ENCODE assay signal across 8 cellular contexts in the genomic region with DNA sequence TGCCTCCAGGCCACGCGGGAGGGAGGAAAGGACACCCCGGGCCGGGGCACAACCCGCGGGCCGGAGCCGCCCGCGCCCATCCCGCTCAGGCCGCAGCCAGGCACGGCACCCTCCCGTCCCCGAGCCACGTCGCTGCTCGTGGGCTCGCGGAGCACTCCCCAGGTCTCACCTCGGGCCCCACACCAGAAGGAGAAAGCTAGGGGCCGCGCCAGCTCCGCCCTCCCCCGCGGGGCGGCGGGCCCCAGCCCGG. TPM values are rescaled to one million over a fixed set of nuclear protein-coding genes. Genes with fewer than 3 reads are reported as not detected.
DNase-seq lines count a peak whose midpoint lies in the region; ATAC-seq and TF ChIP-seq lines count a peak whose summit lies in the region.

No MANE protein-coding gene starts in this region.

- H3K27ac Mint-ChIP-seq in CD4-positive, alpha-beta memory T cell: peak overlapping the region; percentile 93 to 100 (median 99)

- CTCF ChIA-PET in CD4-positive, alpha-beta memory T cell (lab: Charles Lee; ENCODE audit: partially characterized antibody): interaction anchor here (0.6 to 3.2 kb wide), 7 partner anchors 9 to 214 kb away, joined by 3 to 14 read pairs (median 4); no protein-coding TSS in a partner anchor

- POLR2A ChIA-PET in CD4-positive, alpha-beta memory T cell (lab: Charles Lee; ENCODE audit: partially characterized antibody): interaction anchor here (0.6 to 4.1 kb wide), 28 partner anchors 9 to 749 kb away, joined by 3 to 46 read pairs (median 4); partner anchors contain the start of genes ATG4B, CAPN10, D2HGDH and DTYMK

- no peak for TF ChIP-seq CTCF in coronary artery (IDR thresholded peaks at IDR 0.05)
- TF ChIP-seq CTCF in neural cell (IDR thresholded peaks at IDR 0.05; ENCODE audit: poor library complexity, severe bottlenecking): no peak
- no peak for TF ChIP-seq CTCF in omental fat pad (IDR thresholded peaks at IDR 0.05)

- H3K36me3 Mint-ChIP-seq in CD4-positive, alpha-beta memory T cell: peaks cover 2 to 31% of the 10 kb centered on the region in 2 donors

- intact Hi-C loops in CD4-positive, alpha-beta memory T cell (cut with micrococcal nuclease): loop anchor here (1.0 to 10.0 kb wide), 12 partner anchors 16 to 750 kb away; partner anchors contain the start of genes ATG4B, DUSP28, FARP2 and MTERF4

- no peak for TF ChIP-seq EP300 in neural cell (conservative IDR thresholded peaks at IDR 0.05; ENCODE audit: poor library complexity, severe bottlenecking)

- H3K4me3 Mint-ChIP-seq in CD4-positive, alpha-beta memory T cell: peak overlapping the region; percentile 84 to 99 (median 94)

- no peaks in the 10 kb centered on the region for H3K9me3 ChIP-seq in CD4-positive, alpha-beta memory T cell (ENCODE audit: control insufficient read depth in 1 of 2, low read length in 2 of 2)
- no peaks in the 10 kb centered on the region for H3K9me3 ChIP-seq in neural cell (ENCODE audit: low read length)

- no peak for DNase-seq in CD4-positive, alpha-beta memory T cell
- DNase-seq in Jurkat, Clone E6-1 (ENCODE audit: low read depth, low spot score): no peak
- DNase-seq in coronary artery (ENCODE audit: low spot score) (no peak), omental fat pad (ENCODE audit: low spot score) (no peak)

- H3K9ac ChIP-seq in neural cell (ENCODE audit: low read length): peak overlapping the region; percentile 90

- H3K9me3 Mint-ChIP-seq in CD4-positive, alpha-beta memory T cell: no peaks in the 10 kb centered on the region

- ATAC-seq in omental fat pad (ENCODE audit: low FRiP score) (no peak), GM21423 (IDR thresholded peaks at IDR 0.05; ENCODE audit: unreplicated experiment) (no peak), HG03280 (IDR thresholded peaks at IDR 0.05; ENCODE audit: unreplicated experiment) (no peak), GM18873 (IDR thresholded peaks at IDR 0.05; ENCODE audit: low FRiP score, unreplicated experiment) (no peak)

- peak overlapping the region; percentile 90 for H3K4me2 ChIP-seq in neural cell (ENCODE audit: low read length)

- peaks cover 65% of the 10 kb centered on the region for H3K79me2 ChIP-seq in neural cell (replicated peaks; ENCODE audit: insufficient read depth, low read length)

- no peaks in the 10 kb centered on the region for H3K36me3 ChIP-seq in CD4-positive, alpha-beta memory T cell (ENCODE audit: insufficient read depth, low read length)
- no peaks in the 10 kb centered on the region for H3K36me3 ChIP-seq in neural cell (ENCODE audit: insufficient read depth, low read length)

- H3K27me3 Mint-ChIP-seq in CD4-positive, alpha-beta memory T cell: peaks cover 0 to 1% of the 10 kb centered on the region in 2 donors

- peak overlapping the region; percentile 81 to 87 for H3K4me3 ChIP-seq in CD4-positive, alpha-beta memory T cell (ENCODE audit: low read length in 2 of 2)
- peak overlapping the region; percentile 69 for H3K4me3 ChIP-seq in Jurkat, Clone E6-1 (ENCODE audit: low read length)
- H3K4me3 ChIP-seq in coronary artery: peak overlapping the region; percentile 86
- H3K4me3 ChIP-seq in neural cell (ENCODE audit: low read length): peak overlapping the region; percentile 94

- no peaks in the 10 kb centered on the region for H3F3A ChIP-seq in neural cell (ENCODE audit: insufficient read depth, low read length, poor library complexity, severe bottlenecking)

- H3K27me3 ChIP-seq in CD4-positive, alpha-beta memory T cell (ENCODE audit: insufficient read depth, low read length): no peaks in the 10 kb centered on the region
- H3K27me3 ChIP-seq in neural cell (ENCODE audit: insufficient read depth, low read depth, low read length): no peaks in the 10 kb centered on the region

- no peak for TF ChIP-seq RAD21 in neural cell (conservative IDR thresholded peaks at IDR 0.05)

- H3K9me2 ChIP-seq in neural cell (ENCODE audit: insufficient read depth, low read length): no peaks in the 10 kb centered on the region

- peak overlapping the region; percentile 96 for H3K27ac ChIP-seq in CD4-positive, alpha-beta memory T cell (ENCODE audit: low read depth, low read length)
- peak overlapping the region; percentile 90 to 96 for H3K27ac ChIP-seq in coronary artery
- peak overlapping the region; percentile 96 for H3K27ac ChIP-seq in neural cell (ENCODE audit: low read length)

- peaks cover 82% of the 10 kb centered on the region for H3K4me1 ChIP-seq in CD4-positive, alpha-beta memory T cell (ENCODE audit: insufficient read depth, low read length)

- no peaks in the 10 kb centered on the region for H4K20me1 ChIP-seq in neural cell (ENCODE audit: insufficient read depth)

- peaks cover 53 to 92% (median 70%) of the 10 kb centered on the region in 4 donors for H3K4me1 Mint-ChIP-seq in CD4-positive, alpha-beta memory T cell

- peak overlapping the region; percentile 83 for H2AFZ ChIP-seq in neural cell (ENCODE audit: low read depth, low read length)

TF ChIP-seq in neural cell, 6 proteins besides CTCF, POLR2A, EP300 and RAD21:
- TF ChIP-seq TAF1 (IDR thresholded peaks at IDR 0.05; ENCODE audit: low read depth) (peak; percentile 86), REST (IDR thresholded peaks at IDR 0.05; ENCODE audit: borderline replicate concordance) (peak; percentile 39), EZH2 (IDR thresholded peaks at IDR 0.05; ENCODE audit: borderline replicate concordance, insufficient read depth, low read length, poor library complexity, severe bottlenecking) (no peak), SMC3 (conservative IDR thresholded peaks at IDR 0.05; ENCODE audit: poor library complexity) (no peak), MXI1 (conservative IDR thresholded peaks at IDR 0.05; ENCODE audit: poor library complexity, severe bottlenecking) (peak; percentile 73)
TF ChIP-seq in neural cell: peak in this region for 3.

RNA-seq across cellular contexts. Expression of gene HDLBP, which starts 0.6 kb away (rescaled TPM):
- 100 to 1,000 TPM; 166 to 183 TPM for total RNA-seq in CD4-positive, alpha-beta memory T cell
- polyA plus RNA-seq in CD4-positive, alpha-beta memory T cell: 10 to 100 TPM; 24.7 to 82.3 TPM
- 211 TPM for polyA plus RNA-seq in Jurkat, Clone E6-1 (2012; ENCODE audit: insufficient read depth, insufficient read length)
- polyA plus RNA-seq in neural cell: 61.9 and 87.0 TPM in 2 replicates
- 206 and 212 TPM in 2 replicates for polyA minus RNA-seq in neural cell
- 100 to 1,000 TPM; 356 to 471 (median 416) TPM for total RNA-seq in omental fat pad

RNA-seq across cellular contexts. Expression of gene SEPTIN2, which starts 0.9 kb away (rescaled TPM):
- total RNA-seq in CD4-positive, alpha-beta memory T cell: 100 to 1,000 TPM; 332 to 362 TPM
- 100 to 1,000 TPM; 187 to 249 TPM for polyA plus RNA-seq in CD4-positive, alpha-beta memory T cell
- polyA plus RNA-seq in Jurkat, Clone E6-1 (2012; ENCODE audit: insufficient read depth, insufficient read length): 136 TPM
- polyA plus RNA-seq in neural cell: 454 and 467 TPM in 2 replicates
- 310 and 355 TPM in 2 replicates for polyA minus RNA-seq in neural cell
- 100 to 1,000 TPM; 295 to 372 (median 307) TPM for total RNA-seq in omental fat pad

RNA-seq across cellular contexts. Expression of gene FARP2, which starts 41.2 kb away (rescaled TPM):
- 10 to 100 TPM; 17.2 to 21.8 TPM for total RNA-seq in CD4-positive, alpha-beta memory T cell
- polyA plus RNA-seq in CD4-positive, alpha-beta memory T cell: 1 to 10 TPM; 3.9 to 5.5 TPM
- polyA plus RNA-seq in Jurkat, Clone E6-1 (2012; ENCODE audit: insufficient read depth, insufficient read length): 19.6 TPM
- 13.1 and 13.3 TPM in 2 replicates for polyA plus RNA-seq in neural cell
- 31.2 and 37.5 TPM in 2 replicates for polyA minus RNA-seq in neural cell
- 10 to 100 TPM; 27.6 to 65.8 (median 34.1) TPM for total RNA-seq in omental fat pad
